ENCODE assay signal across 20 cellular contexts in genomic region chr21:27201197-27201596, GRCh38.
"Had no signal": no experiment of that assay in that cellular context is flagged by ENCODE, and none has a peak within 500 bp of the region (broad histone marks: within the 10 kb centered on the region; RNA-seq: fewer than 3 reads in every experiment).

No MANE protein-coding gene starts in this region.

- H3K36me3 Mint-ChIP-seq: activated naive CD8-positive, alpha-beta T cell treated with anti-CD3 and anti-CD28 coated beads, Interleukin-2, amount 10 ng/mL, durations not matched to agents 7 days and 5 days had no signal

- DNase-seq: activated CD4-positive, alpha-beta T cell treated with anti-CD3 and anti-CD28 coated beads for 1 hour; activated CD4-positive, alpha-beta T cell treated with anti-CD3 and anti-CD28 coated beads, Interleukin-2, amount 50 U/mL, for 4 hours; activated naive CD4-positive, alpha-beta T cell; activated naive CD8-positive, alpha-beta T cell treated with anti-CD3 and anti-CD28 coated beads, Interleukin-2, amount 10 ng/mL, durations not matched to agents 7 days and 5 days; activated T-cell treated with anti-CD3 and anti-CD28 coated beads for 4 hours; anterior cingulate cortex; dermis blood vessel endothelial cell; effector memory CD8-positive, alpha-beta T cell; heart left ventricle; left cardiac atrium; lower lobe of right lung; midbrain; ovary; right lobe of liver; stimulated activated CD4-positive, alpha-beta T cell treated with anti-CD3 and anti-CD28 coated beads, Interleukin-1b, Interleukin-23, amount 100 ng/mL, for 48 hours; stimulated activated naive CD8-positive, alpha-beta T cell treated with anti-CD3 and anti-CD28 coated beads, Interleukin-15, amount 100 ng/mL, for 72 hours; testis had no signal

- H3K27ac Mint-ChIP-seq: activated naive CD8-positive, alpha-beta T cell treated with anti-CD3 and anti-CD28 coated beads, Interleukin-2, amount 10 ng/mL, durations not matched to agents 7 days and 5 days; effector memory CD8-positive, alpha-beta T cell; stimulated activated naive CD8-positive, alpha-beta T cell treated with anti-CD3 and anti-CD28 coated beads, Interleukin-15, amount 100 ng/mL, for 72 hours had no signal

- H3K4me1 ChIP-seq: foreskin keratinocyte, heart left ventricle, lower lobe of right lung, right lobe of liver had no signal

- ATAC-seq: effector memory CD8-positive, alpha-beta T cell; foreskin keratinocyte; heart left ventricle; left cardiac atrium; lower lobe of right lung; right lobe of liver; stimulated activated naive CD8-positive, alpha-beta T cell treated with anti-CD3 and anti-CD28 coated beads, Interleukin-15, amount 100 ng/mL, for 72 hours had no signal

- H3K27ac ChIP-seq: foreskin keratinocyte, heart left ventricle, lower lobe of right lung, ovary, right lobe of liver, testis, VCaP had no signal

- H3K36me3 ChIP-seq: heart left ventricle, lower lobe of right lung, ovary, right lobe of liver had no signal

- H3K27me3 ChIP-seq: foreskin keratinocyte, heart left ventricle, ovary, right lobe of liver, testis had no signal

- H3K9me3 ChIP-seq: lower lobe of right lung, ovary, right lobe of liver, testis had no signal

- H3K4me3 ChIP-seq: heart left ventricle, lower lobe of right lung, ovary, right lobe of liver, testis had no signal

- H3K4me1 Mint-ChIP-seq: activated naive CD8-positive, alpha-beta T cell treated with anti-CD3 and anti-CD28 coated beads, Interleukin-2, amount 10 ng/mL, durations not matched to agents 7 days and 5 days; stimulated activated naive CD8-positive, alpha-beta T cell treated with anti-CD3 and anti-CD28 coated beads, Interleukin-15, amount 100 ng/mL, for 72 hours had no signal

- H3K27me3 Mint-ChIP-seq: activated naive CD8-positive, alpha-beta T cell treated with anti-CD3 and anti-CD28 coated beads, Interleukin-2, amount 10 ng/mL, durations not matched to agents 7 days and 5 days; effector memory CD8-positive, alpha-beta T cell; stimulated activated naive CD8-positive, alpha-beta T cell treated with anti-CD3 and anti-CD28 coated beads, Interleukin-15, amount 100 ng/mL, for 72 hours had no signal

- H3K4me3 Mint-ChIP-seq: activated naive CD8-positive, alpha-beta T cell treated with anti-CD3 and anti-CD28 coated beads, Interleukin-2, amount 10 ng/mL, durations not matched to agents 7 days and 5 days; effector memory CD8-positive, alpha-beta T cell; neural crest cell; stimulated activated naive CD8-positive, alpha-beta T cell treated with anti-CD3 and anti-CD28 coated beads, Interleukin-15, amount 100 ng/mL, for 72 hours had no signal
